In the genomic region with DNA sequence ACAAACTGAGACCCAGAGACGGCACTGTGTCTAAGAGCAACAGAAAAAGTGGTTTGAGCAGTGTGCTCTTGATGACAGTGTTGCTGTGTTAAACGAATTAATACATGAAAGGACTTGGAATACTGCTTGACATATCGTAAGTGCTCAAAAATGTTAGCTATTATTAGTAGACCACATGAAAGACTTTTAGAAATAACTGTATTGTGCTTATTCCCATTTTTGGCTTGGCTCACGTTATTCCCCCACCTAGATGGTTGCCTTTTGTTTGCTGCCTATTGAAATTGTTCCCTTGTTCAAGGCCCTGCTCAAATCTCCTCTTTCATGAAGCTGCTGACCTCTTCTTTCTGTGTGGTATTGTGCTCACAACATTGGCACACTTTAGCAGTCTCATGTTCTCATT, we compare ENCODE assay signal across 16 cellular contexts. TPM values are rescaled to one million over a fixed set of nuclear protein-coding genes. Genes with fewer than 3 reads are reported as not detected.
DNase-seq lines count a peak whose midpoint lies in the region; ATAC-seq, FAIRE-seq and TF ChIP-seq lines count a peak whose summit lies in the region.
"Had no signal": no experiment of that assay in that cellular context is flagged by ENCODE, and none has a peak within 500 bp of the region (broad histone marks: within the 10 kb centered on the region; RNA-seq: fewer than 3 reads in every experiment).

No MANE protein-coding gene starts in this region.

- H3K4me1 Mint-ChIP-seq in astrocyte (ENCODE audit: low read depth, unreplicated experiment): no peaks in the 10 kb centered on the region
- H3K4me1 Mint-ChIP-seq in glutamatergic neuron (ENCODE audit: low read depth, unreplicated experiment): no peaks in the 10 kb centered on the region

- H3K9ac ChIP-seq in SK-N-SH (no peak overlapping the region), astrocyte (ENCODE audit: low read length) (no peak overlapping the region)

- H3K9me3 Mint-ChIP-seq in astrocyte (ENCODE audit: unreplicated experiment) (no peaks in the 10 kb centered on the region), glutamatergic neuron (ENCODE audit: unreplicated experiment) (no peaks in the 10 kb centered on the region)

- no peaks in the 10 kb centered on the region for H3K36me3 ChIP-seq in SK-N-SH (replicated peaks in 1 of 2; ENCODE audit: control insufficient read depth in 1 of 2, insufficient read depth in 2 of 2, low read length in 1 of 2)
- H3K36me3 ChIP-seq in astrocyte (ENCODE audit: insufficient read depth, low read length): no peaks in the 10 kb centered on the region
- H3K36me3 ChIP-seq: SJSA1 had no signal

- H3K4me2 ChIP-seq in SK-N-SH (no peak overlapping the region), astrocyte (ENCODE audit: low read length) (peak overlapping the region; percentile 7)

- CTCF ChIA-PET in SK-N-SH (lab: Yijun Ruan, JAX): interaction anchor here (0.7 to 3.3 kb wide), 4 partner anchors 9 to 764 kb away, joined by 3 to 15 read pairs (median 3); no protein-coding TSS in a partner anchor

- no peaks in the 10 kb centered on the region for H3K27me3 Mint-ChIP-seq in astrocyte (ENCODE audit: low read depth, unreplicated experiment)
- peaks cover 2% of the 10 kb centered on the region for H3K27me3 Mint-ChIP-seq in glutamatergic neuron (ENCODE audit: unreplicated experiment)

- H3K36me3 Mint-ChIP-seq in astrocyte (ENCODE audit: low read depth, unreplicated experiment): no peaks in the 10 kb centered on the region
- H3K36me3 Mint-ChIP-seq in glutamatergic neuron (ENCODE audit: unreplicated experiment): no peaks in the 10 kb centered on the region

- peaks cover 5% of the 10 kb centered on the region for H3F3A ChIP-seq in SK-N-SH (replicated peaks; ENCODE audit: insufficient read depth)

- TF ChIP-seq RAD21 in SK-N-SH (IDR thresholded peaks at IDR 0.05; ENCODE audit: low read length): no peak

- FAIRE-seq in astrocyte (lab: Jason Lieb, UNC): no peak

- no peak for TF ChIP-seq CTCF in SK-N-SH (IDR thresholded peaks at IDR 0.05)
- no peak for TF ChIP-seq CTCF in astrocyte (IDR thresholded peaks at IDR 0.05; ENCODE audit: insufficient read depth, low read depth, low read length)
- no peak for TF ChIP-seq CTCF in glutamatergic neuron (IDR thresholded peaks at IDR 0.05; ENCODE audit: partially characterized antibody, unreplicated experiment)

- H3K27me3 ChIP-seq in SK-N-SH (ENCODE audit: insufficient read depth): no peaks in the 10 kb centered on the region
- no peaks in the 10 kb centered on the region for H3K27me3 ChIP-seq in astrocyte (ENCODE audit: insufficient read depth, low read length)
- H3K27me3 ChIP-seq: SJSA1 had no signal

- no peak overlapping the region for H3K27ac Mint-ChIP-seq in astrocyte (ENCODE audit: unreplicated experiment)
- H3K27ac Mint-ChIP-seq in glutamatergic neuron (ENCODE audit: unreplicated experiment): no peak overlapping the region

- H2AFZ ChIP-seq in SK-N-SH (ENCODE audit: low read depth): peak overlapping the region; percentile 35; the same call in 1 of the 2 replicates
- H2AFZ ChIP-seq in astrocyte (ENCODE audit: low read depth, low read length): peak overlapping the region; percentile 45

- no peaks in the 10 kb centered on the region for H4K20me1 ChIP-seq in SK-N-SH (ENCODE audit: insufficient read depth)
- no peaks in the 10 kb centered on the region for H4K20me1 ChIP-seq in astrocyte (ENCODE audit: insufficient read depth, low read length)

- no peaks in the 10 kb centered on the region for H3K9me2 ChIP-seq in SK-N-SH

- H3K4me3 Mint-ChIP-seq in astrocyte (ENCODE audit: unreplicated experiment) (no peak overlapping the region), glutamatergic neuron (ENCODE audit: unreplicated experiment) (no peak overlapping the region)

- no peak for TF ChIP-seq EP300 in SK-N-SH (IDR thresholded peaks at IDR 0.05; ENCODE audit: borderline replicate concordance in 1 of 2, low read depth in 1 of 2, low read length in 1 of 2)

- H3K4me3 ChIP-seq in SK-N-SH (ENCODE audit: low read depth in 2 of 2, low read length in 1 of 2) (no peak overlapping the region), astrocyte (ENCODE audit: insufficient read depth, low read depth, low read length) (no peak overlapping the region)
- H3K4me3 ChIP-seq: SJSA1 had no signal

- H3K4me1 ChIP-seq in SK-N-SH (ENCODE audit: control insufficient read depth in 1 of 2, insufficient read depth in 2 of 2, low read depth in 1 of 2, low read length in 1 of 2) (no peaks in the 10 kb centered on the region; a peak in 1 of 4 replicates), astrocyte (ENCODE audit: insufficient read depth, low read length) (no peaks in the 10 kb centered on the region)

- H3K79me2 ChIP-seq in SK-N-SH (ENCODE audit: insufficient read depth): no peaks in the 10 kb centered on the region
- H3K79me2 ChIP-seq in astrocyte (ENCODE audit: insufficient read depth, low read length): no peaks in the 10 kb centered on the region

- POLR2A ChIA-PET in SK-N-SH (lab: Yijun Ruan, JAX): no interaction called here

- WGBS in SK-N-SH (ENCODE audit: low lambda C conversion rate): 60% methylated on average over 4 of the region's 4 CpGs

- H3K9me3 ChIP-seq in SK-N-SH (no peaks in the 10 kb centered on the region), astrocyte (ENCODE audit: insufficient read depth, low read depth, low read length) (no peaks in the 10 kb centered on the region)
- H3K9me3 ChIP-seq: SJSA1 had no signal

- ATAC-seq in SK-N-SH treated with all-trans-retinoic acid at 6 μM for 48 hours: no peak

- DNase-seq in SK-N-SH (no peak), astrocyte (ENCODE audit: low read depth) (peak; percentile 70), globus pallidus (ENCODE audit: low spot score) (peak; percentile 41), GM03348 (ENCODE audit: low spot score) (no peak), glutamatergic neuron (no peak)
- no peak for DNase-seq in activated effector memory CD4-positive, alpha-beta T cell treated with anti-CD3 and anti-CD28 coated beads, Interleukin-2, amount 50 U/mL, for 16 hours
- DNase-seq in activated CD4-positive, alpha-beta T cell treated with anti-CD3 and anti-CD28 coated beads for 48 hours: no peak
- DNase-seq: 8988T, HCEC 1CT, NCI-H1092, NCI-H1694, NCI-H345, NCI-H526 treated with DMSO at 0.1 percent for 48 hours had no signal

- no peak overlapping the region for H3K27ac ChIP-seq in SK-N-SH (ENCODE audit: low read depth in 2 of 2, low read length in 1 of 2)
- H3K27ac ChIP-seq in astrocyte (ENCODE audit: low read depth, low read length): no peak overlapping the region
- H3K27ac ChIP-seq: C4-2B, SJSA1 had no signal

TF ChIP-seq in SK-N-SH, 30 proteins besides CTCF, POLR2A, EP300 and RAD21:
- TF ChIP-seq, protein P1, sequence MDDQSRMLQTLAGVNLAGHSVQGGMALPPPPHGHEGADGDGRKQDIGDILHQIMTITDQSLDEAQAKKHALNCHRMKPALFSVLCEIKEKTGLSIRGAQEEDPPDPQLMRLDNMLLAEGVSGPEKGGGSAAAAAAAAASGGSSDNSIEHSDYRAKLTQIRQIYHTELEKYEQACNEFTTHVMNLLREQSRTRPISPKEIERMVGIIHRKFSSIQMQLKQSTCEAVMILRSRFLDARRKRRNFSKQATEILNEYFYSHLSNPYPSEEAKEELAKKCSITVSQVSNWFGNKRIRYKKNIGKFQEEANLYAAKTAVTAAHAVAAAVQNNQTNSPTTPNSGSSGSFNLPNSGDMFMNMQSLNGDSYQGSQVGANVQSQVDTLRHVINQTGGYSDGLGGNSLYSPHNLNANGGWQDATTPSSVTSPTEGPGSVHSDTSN (IDR thresholded peaks at IDR 0.05): no peak
- no peak for TF ChIP-seq RCOR1 (IDR thresholded peaks at IDR 0.05; ENCODE audit: low read length)
- TF ChIP-seq, protein P2, sequence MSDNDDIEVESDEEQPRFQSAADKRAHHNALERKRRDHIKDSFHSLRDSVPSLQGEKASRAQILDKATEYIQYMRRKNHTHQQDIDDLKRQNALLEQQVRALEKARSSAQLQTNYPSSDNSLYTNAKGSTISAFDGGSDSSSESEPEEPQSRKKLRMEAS (IDR thresholded peaks at IDR 0.05; ENCODE audit: low read depth): no peak
- no peak for TF ChIP-seq TAF1 (IDR thresholded peaks at IDR 0.05; ENCODE audit: borderline replicate concordance, low read depth, low read length)
- no peak for TF ChIP-seq SIN3A (IDR thresholded peaks at IDR 0.05; ENCODE audit: borderline replicate concordance, low read depth, low read length)
- TF ChIP-seq NRF1 (IDR thresholded peaks at IDR 0.05; ENCODE audit: low read depth, low read length): no peak
- no peak for TF ChIP-seq TCF12 (IDR thresholded peaks at IDR 0.05)
- TF ChIP-seq FOXM1 (IDR thresholded peaks at IDR 0.05; ENCODE audit: low read depth): no peak
TF ChIP-seq in SK-N-SH: peak in this region for 0.

TF ChIP-seq in SK-N-SH treated with all-trans-retinoic acid at 6 μM for 48 hours, 23 proteins besides CTCF, POLR2A, EP300 and RAD21 (continues in another document):
- no peak for TF ChIP-seq TCF4 (CRISPR knock-in tag; IDR thresholded peaks at IDR 0.05; ENCODE audit: borderline replicate concordance)
- TF ChIP-seq TOX (CRISPR knock-in tag; IDR thresholded peaks at IDR 0.05; ENCODE audit: borderline replicate concordance): no peak
- TF ChIP-seq, protein P3, sequence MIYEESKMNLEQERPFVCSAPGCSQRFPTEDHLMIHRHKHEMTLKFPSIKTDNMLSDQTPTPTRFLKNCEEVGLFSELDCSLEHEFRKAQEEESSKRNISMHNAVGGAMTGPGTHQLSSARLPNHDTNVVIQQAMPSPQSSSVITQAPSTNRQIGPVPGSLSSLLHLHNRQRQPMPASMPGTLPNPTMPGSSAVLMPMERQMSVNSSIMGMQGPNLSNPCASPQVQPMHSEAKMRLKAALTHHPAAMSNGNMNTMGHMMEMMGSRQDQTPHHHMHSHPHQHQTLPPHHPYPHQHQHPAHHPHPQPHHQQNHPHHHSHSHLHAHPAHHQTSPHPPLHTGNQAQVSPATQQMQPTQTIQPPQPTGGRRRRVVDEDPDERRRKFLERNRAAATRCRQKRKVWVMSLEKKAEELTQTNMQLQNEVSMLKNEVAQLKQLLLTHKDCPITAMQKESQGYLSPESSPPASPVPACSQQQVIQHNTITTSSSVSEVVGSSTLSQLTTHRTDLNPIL (CRISPR knock-in tag; IDR thresholded peaks at IDR 0.05; ENCODE audit: low read depth): no peak
- TF ChIP-seq RARB (CRISPR knock-in tag; IDR thresholded peaks at IDR 0.05): no peak

RNA-seq across cellular contexts. Expression of a gene that starts 27.8 kb away (rescaled TPM):
- polyA plus RNA-seq in SK-N-SH (2012; rRNA removed): 24.1 and 26.3 TPM in 2 replicates
- 33.9 and 51.3 TPM in 2 replicates for polyA plus RNA-seq in SK-N-SH (2012; cell fraction: cytosol; rRNA removed)
- 6.5 and 9.2 TPM in 2 replicates for polyA plus RNA-seq in SK-N-SH (2012; cell fraction: nucleus; rRNA removed)
- total RNA-seq in astrocyte: 9.0 and 11.5 TPM in 2 replicates
- 15.1 TPM for total RNA-seq in glutamatergic neuron (ENCODE audit: unreplicated experiment)

Comparison
In these comparisons a context has a peak if more than half of its experiments do, and no peak if none do; other contexts are left out.
1. DNase-seq: peak in astrocyte (single experiment) and globus pallidus (single experiment); none in SK-N-SH (single experiment), GM03348 (single experiment), glutamatergic neuron (single experiment), activated effector memory CD4-positive, alpha-beta T cell treated with anti-CD3 and anti-CD28 coated beads, Interleukin-2, amount 50 U/mL, for 16 hours (single experiment) and activated CD4-positive, alpha-beta T cell treated with anti-CD3 and anti-CD28 coated beads for 48 hours (single experiment).